8 cellular contexts compared by ENCODE assay signal in the genomic region with DNA sequence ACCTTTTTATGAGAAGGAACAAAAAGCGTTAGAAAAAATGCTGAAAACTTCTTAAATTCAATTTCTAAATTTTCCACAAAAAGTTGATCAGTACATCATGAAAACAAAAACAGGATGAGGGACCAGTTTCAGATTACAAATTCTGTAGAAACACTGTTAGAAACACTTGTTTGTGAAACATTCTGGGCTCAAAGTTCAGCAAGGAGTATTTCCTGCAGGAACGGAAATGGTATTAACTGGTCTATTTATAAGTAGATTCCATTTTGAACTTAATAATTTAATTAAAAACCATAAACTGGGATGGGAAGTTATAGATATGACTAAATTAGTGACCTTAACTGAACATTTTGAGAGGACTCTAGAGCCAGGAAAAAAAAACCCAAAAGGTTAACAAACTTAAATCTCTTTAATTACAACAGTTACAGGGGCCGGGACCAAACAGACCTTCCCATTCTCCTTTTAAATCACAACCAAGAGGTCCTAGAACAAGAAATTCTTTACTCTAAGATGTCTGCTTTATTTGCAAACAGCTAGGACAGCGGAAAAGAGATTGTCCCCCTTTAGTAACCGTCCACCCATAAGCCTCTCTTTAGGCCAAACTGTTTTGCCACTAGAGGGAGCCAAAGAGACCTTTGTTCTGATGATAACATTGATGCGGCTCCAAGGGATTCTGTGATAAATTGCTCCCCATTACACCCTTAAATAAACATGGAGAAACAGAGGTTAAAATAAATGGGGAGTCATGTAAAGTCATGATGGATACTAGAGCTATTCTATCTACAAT.
DNase-seq lines count a peak whose midpoint lies in the region; ATAC-seq, FAIRE-seq and TF ChIP-seq lines count a peak whose summit lies in the region.

No MANE protein-coding gene starts in this region.

- intact Hi-C loops in activated T-helper 1 cell treated with anti-CD3 and anti-CD28 coated beads, Interleukin-12 subunit alpha, Interleukin-12 subunit beta, Interleukin-2, Interleukin-4 antibody, amounts not matched to agents 30 ng/mL and 10 ng/mL and 1 ng/mL, durations not matched to agents 14 hours and 24 hours and 36 hours (cut with micrococcal nuclease): loop anchor here (2.0 kb wide), 1 partner anchor 66 kb away; no protein-coding TSS in a partner anchor
- intact Hi-C loops in vagina (cut with DNase I): no loop called here

- no peak for FAIRE-seq in D721Med (lab: Jason Lieb, UNC)

- H3K27ac Mint-ChIP-seq in stimulated activated naive CD8-positive, alpha-beta T cell treated with anti-CD3 and anti-CD28 coated beads, Interleukin-15, amount 100 ng/mL, for 72 hours: no peak overlapping the region
- H3K27ac Mint-ChIP-seq in activated T-helper 1 cell treated with anti-CD3 and anti-CD28 coated beads, Interleukin-12 subunit alpha, Interleukin-12 subunit beta, Interleukin-2, Interleukin-4 antibody, amounts not matched to agents 30 ng/mL and 10 ng/mL and 1 ng/mL, durations not matched to agents 14 hours and 24 hours and 36 hours: no peak overlapping the region

- H3K27ac ChIP-seq in vagina: no peak overlapping the region

- DNase-seq in ACHN: peak; percentile 70
- no peak for DNase-seq in D721Med (ENCODE audit: insufficient read length, low spot score)
- DNase-seq in SK-N-DZ (ENCODE audit: low spot score): peak; percentile 57
- DNase-seq in foreskin fibroblast: peak in 1 of 2 donors; percentile 44
- DNase-seq in stimulated activated naive CD8-positive, alpha-beta T cell treated with anti-CD3 and anti-CD28 coated beads, Interleukin-15, amount 100 ng/mL, for 72 hours: peak; percentile 10 to 19
- DNase-seq in activated T-helper 1 cell treated with anti-CD3 and anti-CD28 coated beads, Interleukin-12 subunit alpha, Interleukin-12 subunit beta, Interleukin-2, Interleukin-4 antibody, amounts not matched to agents 30 ng/mL and 10 ng/mL and 1 ng/mL, durations not matched to agents 14 hours and 24 hours and 36 hours (ENCODE audit: low spot score): no peak
- no peak for DNase-seq in vagina (ENCODE audit: extremely low spot score in 2 of 2)

- no peaks in the 10 kb centered on the region for H3K4me1 ChIP-seq in vagina

- H3K27me3 ChIP-seq in vagina: no peaks in the 10 kb centered on the region

- no peak overlapping the region for H3K4me3 Mint-ChIP-seq in stimulated activated naive CD8-positive, alpha-beta T cell treated with anti-CD3 and anti-CD28 coated beads, Interleukin-15, amount 100 ng/mL, for 72 hours
- no peak overlapping the region for H3K4me3 Mint-ChIP-seq in activated T-helper 1 cell treated with anti-CD3 and anti-CD28 coated beads, Interleukin-12 subunit alpha, Interleukin-12 subunit beta, Interleukin-2, Interleukin-4 antibody, amounts not matched to agents 30 ng/mL and 10 ng/mL and 1 ng/mL, durations not matched to agents 14 hours and 24 hours and 36 hours

- H3K4me3 ChIP-seq in foreskin fibroblast (ENCODE audit: low read depth in 1 of 2, low read length in 2 of 2) (no peak overlapping the region), vagina (no peak overlapping the region)

- in situ Hi-C loops in ACHN (cut with HindIII; ENCODE audit: low pct_ligation_motif_present, low pct_unique_long_range_greater_than_20kb, low sequenced_read_pairs): no loop called here

- no peaks in the 10 kb centered on the region for H3K4me1 Mint-ChIP-seq in stimulated activated naive CD8-positive, alpha-beta T cell treated with anti-CD3 and anti-CD28 coated beads, Interleukin-15, amount 100 ng/mL, for 72 hours
- H3K4me1 Mint-ChIP-seq in activated T-helper 1 cell treated with anti-CD3 and anti-CD28 coated beads, Interleukin-12 subunit alpha, Interleukin-12 subunit beta, Interleukin-2, Interleukin-4 antibody, amounts not matched to agents 30 ng/mL and 10 ng/mL and 1 ng/mL, durations not matched to agents 14 hours and 24 hours and 36 hours (ENCODE audit: low read depth): no peaks in the 10 kb centered on the region

- no peaks in the 10 kb centered on the region for H3K9me3 ChIP-seq in vagina

- H3K36me3 ChIP-seq in vagina: no peaks in the 10 kb centered on the region

- no peaks in the 10 kb centered on the region for H3K36me3 Mint-ChIP-seq in activated T-helper 1 cell treated with anti-CD3 and anti-CD28 coated beads, Interleukin-12 subunit alpha, Interleukin-12 subunit beta, Interleukin-2, Interleukin-4 antibody, amounts not matched to agents 30 ng/mL and 10 ng/mL and 1 ng/mL, durations not matched to agents 14 hours and 24 hours and 36 hours (ENCODE audit: low read depth)

- H3K9me3 Mint-ChIP-seq in stimulated activated naive CD8-positive, alpha-beta T cell treated with anti-CD3 and anti-CD28 coated beads, Interleukin-15, amount 100 ng/mL, for 72 hours: peaks cover 2% of the 10 kb centered on the region in 2 donors
- peaks cover 3% of the 10 kb centered on the region for H3K9me3 Mint-ChIP-seq in activated T-helper 1 cell treated with anti-CD3 and anti-CD28 coated beads, Interleukin-12 subunit alpha, Interleukin-12 subunit beta, Interleukin-2, Interleukin-4 antibody, amounts not matched to agents 30 ng/mL and 10 ng/mL and 1 ng/mL, durations not matched to agents 14 hours and 24 hours and 36 hours

- ATAC-seq in HG02938 (IDR thresholded peaks at IDR 0.05; ENCODE audit: unreplicated experiment): peak; percentile 67
- ATAC-seq in stimulated activated naive CD8-positive, alpha-beta T cell treated with anti-CD3 and anti-CD28 coated beads, Interleukin-15, amount 100 ng/mL, for 72 hours: no peak

- no peaks in the 10 kb centered on the region for H3K27me3 Mint-ChIP-seq in stimulated activated naive CD8-positive, alpha-beta T cell treated with anti-CD3 and anti-CD28 coated beads, Interleukin-15, amount 100 ng/mL, for 72 hours
- H3K27me3 Mint-ChIP-seq in activated T-helper 1 cell treated with anti-CD3 and anti-CD28 coated beads, Interleukin-12 subunit alpha, Interleukin-12 subunit beta, Interleukin-2, Interleukin-4 antibody, amounts not matched to agents 30 ng/mL and 10 ng/mL and 1 ng/mL, durations not matched to agents 14 hours and 24 hours and 36 hours (ENCODE audit: insufficient read depth): peaks cover 2% of the 10 kb centered on the region

- TF ChIP-seq CTCF in D721Med (IDR thresholded peaks at IDR 0.05; ENCODE audit: insufficient read depth, missing control alignments): peak; percentile 41
- TF ChIP-seq CTCF in foreskin fibroblast (IDR thresholded peaks at IDR 0.05; ENCODE audit: low read depth, low read length): peak; percentile 92
- no peak for TF ChIP-seq CTCF in vagina (IDR thresholded peaks at IDR 0.05)

- no peak for TF ChIP-seq POLR2A in vagina (IDR thresholded peaks at IDR 0.05)

Comparison
In these comparisons a context has a peak if more than half of its experiments do, and no peak if none do; other contexts are left out.
1. DNase-seq: peak in ACHN (single experiment), SK-N-DZ (single experiment) and stimulated activated naive CD8-positive, alpha-beta T cell treated with anti-CD3 and anti-CD28 coated beads, Interleukin-15, amount 100 ng/mL, for 72 hours (2 of 2); none in D721Med (single experiment), activated T-helper 1 cell treated with anti-CD3 and anti-CD28 coated beads, Interleukin-12 subunit alpha, Interleukin-12 subunit beta, Interleukin-2, Interleukin-4 antibody, amounts not matched to agents 30 ng/mL and 10 ng/mL and 1 ng/mL, durations not matched to agents 14 hours and 24 hours and 36 hours (single experiment) and vagina (0 of 2).
2. CTCF ChIP-seq: peak in D721Med (single experiment) and foreskin fibroblast (single experiment); none in vagina (0 of 3).